ENCODE assay signal across 17 cellular contexts in genomic region chr11:12797996-12798395, GRCh38.
"Had no signal": no experiment of that assay in that cellular context is flagged by ENCODE, and none has a peak within 500 bp of the region (broad histone marks: within the 10 kb centered on the region; RNA-seq: fewer than 3 reads in every experiment).

No MANE protein-coding gene starts in this region.

- H3K4me3 ChIP-seq: lung, psoas muscle, testis had no signal

- H3K27ac Mint-ChIP-seq: activated CD8-positive, alpha-beta T cell treated with anti-CD3 and anti-CD28 coated beads for 36 hours; activated naive CD8-positive, alpha-beta T cell treated with anti-CD3 and anti-CD28 coated beads, Interleukin-2, amount 10 ng/mL, durations not matched to agents 7 days and 5 days; activated T-cell treated with anti-CD3 and anti-CD28 coated beads, Interleukin-2, amount 50 U/mL, for 72 hours; natural killer cell treated with Interleukin-12 subunit alpha and Interleukin-12 subunit beta and Interleukin-15 and Interleukin-18, amount 100 ng/mL, for 72 hours; T-helper 2 cell treated with Interferon-gamma antibody and Interleukin-4, amounts not matched to agents 5 μg/mL and 100 μg/mL, for 36 hours had no signal

- H3K27me3 ChIP-seq: testis had no signal

- H3K27ac ChIP-seq: testis had no signal

- H3K4me3 Mint-ChIP-seq: activated CD8-positive, alpha-beta T cell treated with anti-CD3 and anti-CD28 coated beads for 36 hours; activated naive CD8-positive, alpha-beta T cell treated with anti-CD3 and anti-CD28 coated beads, Interleukin-2, amount 10 ng/mL, durations not matched to agents 7 days and 5 days; activated T-cell treated with anti-CD3 and anti-CD28 coated beads, Interleukin-2, amount 50 U/mL, for 72 hours; natural killer cell treated with Interleukin-12 subunit alpha and Interleukin-12 subunit beta and Interleukin-15 and Interleukin-18, amount 100 ng/mL, for 72 hours; T-helper 2 cell treated with Interferon-gamma antibody and Interleukin-4, amounts not matched to agents 5 μg/mL and 100 μg/mL, for 36 hours had no signal

- H3K9me3 ChIP-seq: psoas muscle, testis had no signal

- DNase-seq: activated CD8-positive, alpha-beta memory T cell treated with anti-CD3 and anti-CD28 coated beads, Interleukin-2, amount 50 U/mL, for 4 hours; activated CD8-positive, alpha-beta T cell treated with anti-CD3 and anti-CD28 coated beads for 36 hours; activated naive CD8-positive, alpha-beta T cell treated with anti-CD3 and anti-CD28 coated beads, Interleukin-2, amount 10 ng/mL, durations not matched to agents 7 days and 5 days; activated T-cell treated with anti-CD3 and anti-CD28 coated beads, Interleukin-2, amount 50 U/mL, for 72 hours; aorta; glutamatergic neuron; left cardiac atrium; occipital lobe; psoas muscle; stimulated activated CD4-positive, alpha-beta T cell treated with anti-CD3 and anti-CD28 coated beads, Interleukin-4, amount 100 ng/mL, for 1 hour; stimulated activated CD8-positive, alpha-beta memory T cell treated with anti-CD3 and anti-CD28 coated beads, Interleukin-4, amount 100 ng/mL, for 48 hours; stimulated activated naive CD8-positive, alpha-beta T cell treated with anti-CD3 and anti-CD28 coated beads, Interleukin-15, Interleukin-2, amounts not matched to agents 100 U/mL and 50 U/mL, for 24 hours; testis had no signal

- ATAC-seq: activated CD8-positive, alpha-beta T cell treated with anti-CD3 and anti-CD28 coated beads for 36 hours; activated T-cell treated with anti-CD3 and anti-CD28 coated beads, Interleukin-2, amount 50 U/mL, for 72 hours; esophagus mucosa; left cardiac atrium; natural killer cell treated with Interleukin-12 subunit alpha and Interleukin-12 subunit beta and Interleukin-15 and Interleukin-18, amount 100 ng/mL, for 72 hours; psoas muscle; stimulated activated naive CD8-positive, alpha-beta T cell treated with anti-CD3 and anti-CD28 coated beads, Interleukin-15, Interleukin-2, amounts not matched to agents 100 U/mL and 50 U/mL, for 24 hours had no signal

- H3K4me1 ChIP-seq: testis had no signal

- H3K36me3 Mint-ChIP-seq: activated naive CD8-positive, alpha-beta T cell treated with anti-CD3 and anti-CD28 coated beads, Interleukin-2, amount 10 ng/mL, durations not matched to agents 7 days and 5 days; natural killer cell treated with Interleukin-12 subunit alpha and Interleukin-12 subunit beta and Interleukin-15 and Interleukin-18, amount 100 ng/mL, for 72 hours had no signal

- H3K4me1 Mint-ChIP-seq: activated naive CD8-positive, alpha-beta T cell treated with anti-CD3 and anti-CD28 coated beads, Interleukin-2, amount 10 ng/mL, durations not matched to agents 7 days and 5 days had no signal
